In genomic region chr4:177118596-177118995, GRCh38 we compare ENCODE assay signal across 10 cellular contexts.
DNase-seq lines count a peak whose midpoint lies in the region; ATAC-seq lines count a peak whose summit lies in the region.
"Had no signal": no experiment of that assay in that cellular context is flagged by ENCODE, and none has a peak within 500 bp of the region (broad histone marks: within the 10 kb centered on the region; RNA-seq: fewer than 3 reads in every experiment).

No MANE protein-coding gene starts in this region.

- peak; percentile 93 for ATAC-seq in Right ventricle myocardium superior (ENCODE audit: poor library complexity)
- ATAC-seq in HG03135 (IDR thresholded peaks at IDR 0.05; ENCODE audit: unreplicated experiment): no peak
- no peak for ATAC-seq in GM19328 (IDR thresholded peaks at IDR 0.05; ENCODE audit: unreplicated experiment)
- no peak for ATAC-seq in HG02981 (IDR thresholded peaks at IDR 0.05; ENCODE audit: unreplicated experiment)

- intact Hi-C loops in Right ventricle myocardium superior (cut with DNase I): no loop called here

- DNase-seq in EL (peak; percentile 92), amniotic stem cell (lab: John Stamatoyannopoulos, UW) (peak; percentile 65), Right ventricle myocardium superior (no peak), retina (peak; percentile 15)
- DNase-seq in stimulated activated CD4-positive, alpha-beta T cell treated with anti-CD3 and anti-CD28 coated beads, Interleukin-4, amount 100 ng/mL, for 24 hours: no peak
- DNase-seq: NCI-H2029, RPMI8226 had no signal

Comparison
In these comparisons a context has a peak if more than half of its experiments do, and no peak if none do; other contexts are left out.
1. DNase-seq: peak in EL (single experiment), amniotic stem cell (single experiment) and retina (single experiment); none in Right ventricle myocardium superior (single experiment) and stimulated activated CD4-positive, alpha-beta T cell treated with anti-CD3 and anti-CD28 coated beads, Interleukin-4, amount 100 ng/mL, for 24 hours (single experiment).